Comparison of ENCODE assay signal across 10 cellular contexts in the genomic region with DNA sequence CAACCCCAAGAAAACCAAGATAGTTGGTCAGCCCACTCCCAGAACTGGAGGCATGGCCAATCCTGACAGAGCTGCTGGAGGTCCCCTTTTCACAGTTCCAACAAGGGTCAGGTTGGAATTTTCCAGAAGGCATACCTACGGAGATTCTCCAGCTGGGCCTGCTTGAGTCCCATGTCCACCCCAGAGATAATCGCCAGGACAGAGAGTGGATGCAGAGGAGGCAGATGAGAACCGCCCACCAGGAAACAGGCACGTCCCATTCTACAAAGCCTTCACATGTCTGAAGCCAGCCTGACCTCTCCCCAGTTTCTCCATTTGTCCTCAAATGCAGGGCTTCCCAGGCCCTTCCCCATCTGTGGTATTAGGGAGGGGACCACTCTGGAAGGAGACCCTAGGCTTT. TPM values are rescaled to one million over a fixed set of nuclear protein-coding genes. Genes with fewer than 3 reads are reported as not detected.
DNase-seq lines count a peak whose midpoint lies in the region; ATAC-seq, FAIRE-seq and TF ChIP-seq lines count a peak whose summit lies in the region.
"Had no signal": no experiment of that assay in that cellular context is flagged by ENCODE, and none has a peak within 500 bp of the region (broad histone marks: within the 10 kb centered on the region; RNA-seq: fewer than 3 reads in every experiment).

No MANE protein-coding gene starts in this region.

- H3K4me3 ChIP-seq in fibroblast of villous mesenchyme (ENCODE audit: low read depth, low read length), result no peak overlapping the region

- ATAC-seq in T-cell (replicated peaks in 1 of 4) (no peak), HG03354 (IDR thresholded peaks at IDR 0.05; ENCODE audit: poor library complexity, severe bottlenecking, unreplicated experiment) (no peak), HG02938 (IDR thresholded peaks at IDR 0.05; ENCODE audit: unreplicated experiment) (no peak)
- no peak for ATAC-seq in stimulated activated naive B cell treated with anti-CD40 and anti-IgM and Interleukin-4, amounts not matched to agents 10 μg/mL and 1 μg/mL and 100 μg/mL, for 72 hours (replicated peaks)

- no peaks in the 10 kb centered on the region for H3K9me3 Mint-ChIP-seq in activated CD4-positive, alpha-beta T cell treated with anti-CD3 and anti-CD28 coated beads, Interleukin-2, amount 10 ng/mL, durations not matched to agents 24 days and 14 days
- no peaks in the 10 kb centered on the region for H3K9me3 Mint-ChIP-seq in T-cell
- no peaks in the 10 kb centered on the region for H3K9me3 Mint-ChIP-seq in stimulated activated naive B cell treated with anti-CD40 and anti-IgM and Interleukin-4, amounts not matched to agents 10 μg/mL and 1 μg/mL and 100 μg/mL, for 72 hours

- intact Hi-C loops in activated CD4-positive, alpha-beta T cell treated with anti-CD3 and anti-CD28 coated beads, Interleukin-2, amount 10 ng/mL, durations not matched to agents 24 days and 14 days (cut with micrococcal nuclease), result no loop called here

- peaks cover 59% of the 10 kb centered on the region for H3K4me1 Mint-ChIP-seq in activated CD4-positive, alpha-beta T cell treated with anti-CD3 and anti-CD28 coated beads, Interleukin-2, amount 10 ng/mL, durations not matched to agents 24 days and 14 days
- H3K4me1 Mint-ChIP-seq in T-cell, result peaks cover 67 to 80% (median 72%) of the 10 kb centered on the region in 3 donors
- H3K4me1 Mint-ChIP-seq in stimulated activated naive B cell treated with anti-CD40 and anti-IgM and Interleukin-4, amounts not matched to agents 10 μg/mL and 1 μg/mL and 100 μg/mL, for 72 hours, result peaks cover 27 to 42% of the 10 kb centered on the region in 2 donors

- peak overlapping the region; percentile 61 for H3K27ac Mint-ChIP-seq in activated CD4-positive, alpha-beta T cell treated with anti-CD3 and anti-CD28 coated beads, Interleukin-2, amount 10 ng/mL, durations not matched to agents 24 days and 14 days
- H3K27ac Mint-ChIP-seq in T-cell, result peak overlapping the region; percentile 94 to 95
- H3K27ac Mint-ChIP-seq in stimulated activated naive B cell treated with anti-CD40 and anti-IgM and Interleukin-4, amounts not matched to agents 10 μg/mL and 1 μg/mL and 100 μg/mL, for 72 hours, result peak overlapping the region; percentile 59

- no peak for TF ChIP-seq CTCF in fibroblast of villous mesenchyme (IDR thresholded peaks at IDR 0.05; ENCODE audit: insufficient read depth, low read depth, low read length)

- POLR2A ChIA-PET in T-cell (lab: Charles Lee), result no interaction called here

- no peak for TF ChIP-seq POLR2A in GM12892 (IDR thresholded peaks at IDR 0.05; ENCODE audit: low read depth, low read length)

- no peak for FAIRE-seq in GM12892 (lab: Jason Lieb, UNC)

- no peaks in the 10 kb centered on the region for H3K36me3 Mint-ChIP-seq in activated CD4-positive, alpha-beta T cell treated with anti-CD3 and anti-CD28 coated beads, Interleukin-2, amount 10 ng/mL, durations not matched to agents 24 days and 14 days (ENCODE audit: low read depth)
- H3K36me3 Mint-ChIP-seq in T-cell, result no peaks in the 10 kb centered on the region
- no peaks in the 10 kb centered on the region for H3K36me3 Mint-ChIP-seq in stimulated activated naive B cell treated with anti-CD40 and anti-IgM and Interleukin-4, amounts not matched to agents 10 μg/mL and 1 μg/mL and 100 μg/mL, for 72 hours

- peaks cover 12% of the 10 kb centered on the region for H3K27me3 Mint-ChIP-seq in activated CD4-positive, alpha-beta T cell treated with anti-CD3 and anti-CD28 coated beads, Interleukin-2, amount 10 ng/mL, durations not matched to agents 24 days and 14 days
- H3K27me3 Mint-ChIP-seq in T-cell, result no peaks in the 10 kb centered on the region
- H3K27me3 Mint-ChIP-seq in stimulated activated naive B cell treated with anti-CD40 and anti-IgM and Interleukin-4, amounts not matched to agents 10 μg/mL and 1 μg/mL and 100 μg/mL, for 72 hours, result peaks cover 0 to 13% of the 10 kb centered on the region in 2 donors

- H3K4me3 Mint-ChIP-seq in activated CD4-positive, alpha-beta T cell treated with anti-CD3 and anti-CD28 coated beads, Interleukin-2, amount 10 ng/mL, durations not matched to agents 24 days and 14 days, result peak overlapping the region; percentile 37
- peak overlapping the region; percentile 26 to 65 (median 40) for H3K4me3 Mint-ChIP-seq in T-cell
- H3K4me3 Mint-ChIP-seq in stimulated activated naive B cell treated with anti-CD40 and anti-IgM and Interleukin-4, amounts not matched to agents 10 μg/mL and 1 μg/mL and 100 μg/mL, for 72 hours, result no peak overlapping the region

- no peak for DNase-seq in activated CD4-positive, alpha-beta T cell treated with anti-CD3 and anti-CD28 coated beads, Interleukin-2, amount 10 ng/mL, durations not matched to agents 24 days and 14 days
- DNase-seq in activated CD4-positive, alpha-beta T cell treated with anti-CD3 and anti-CD28 coated beads, Interleukin-2, amount 50 U/mL, for 4 hours, result no peak
- DNase-seq in T-cell, result no peak
- peak; percentile 53 for DNase-seq in fibroblast of villous mesenchyme (ENCODE audit: low read depth)
- DNase-seq in stimulated activated naive B cell treated with anti-CD40 and anti-IgM and Interleukin-4, amounts not matched to agents 10 μg/mL and 1 μg/mL and 100 μg/mL, for 72 hours, result no peak
- no peak for DNase-seq in GM12892 (ENCODE audit: insufficient read length)
- DNase-seq: ACHN, NCI-H2171 had no signal

- CTCF ChIA-PET in T-cell (lab: Charles Lee), result no interaction called here

RNA-seq across cellular contexts. Expression of a gene that starts 47.4 kb away (rescaled TPM):
- total RNA-seq in activated CD4-positive, alpha-beta T cell treated with anti-CD3 and anti-CD28 coated beads, Interleukin-2, amount 10 ng/mL, durations not matched to agents 24 days and 14 days, result 10.3 and 11.3 TPM in 2 replicates
- 10 to 100 TPM; 27.4 to 36.6 (median 34.8) TPM for total RNA-seq in T-cell
- 103 and 188 TPM in 2 replicates for total RNA-seq in fibroblast of villous mesenchyme
- polyA plus RNA-seq in GM12892 (2012; ENCODE audit: missing spikeins), result 5.1 TPM

Comparison
In these comparisons a context has a peak if more than half of its experiments do, and no peak if none do; other contexts are left out.
1. H3K4me3 Mint-ChIP-seq: peak in activated CD4-positive, alpha-beta T cell treated with anti-CD3 and anti-CD28 coated beads, Interleukin-2, amount 10 ng/mL, durations not matched to agents 24 days and 14 days (single experiment) and T-cell (3 of 3); none in stimulated activated naive B cell treated with anti-CD40 and anti-IgM and Interleukin-4, amounts not matched to agents 10 μg/mL and 1 μg/mL and 100 μg/mL, for 72 hours (0 of 2).
2. Peak in every context shown above with its lines, with median percentiles within 50 percentile points of each other: H3K27ac Mint-ChIP-seq.